1 cellular context compared by ENCODE assay signal in genomic region chr20:32091888-32092346, GRCh38.
TF ChIP-seq lines count a peak whose summit lies in the region.

No MANE protein-coding gene starts in this region.

TF ChIP-seq in HepG2, 621 proteins besides CTCF, POLR2A, EP300 and RAD21 (continued from another document and continues in another):
- no peak for TF ChIP-seq TEAD2 (CRISPR knock-in tag; IDR thresholded peaks at IDR 0.05)
- TF ChIP-seq RFXANK (CRISPR knock-in tag; IDR thresholded peaks at IDR 0.05), result no peak
- no peak for TF ChIP-seq ZNF354B (CRISPR knock-in tag; IDR thresholded peaks at IDR 0.05)
- 0 out of 2 replicates have a peak, but pooled peaks have one; percentile 20 for TF ChIP-seq GABPB1 (CRISPR knock-in tag; IDR thresholded peaks at IDR 0.05)
- TF ChIP-seq PCBP1 (IDR thresholded peaks at IDR 0.05; ENCODE audit: borderline replicate concordance, low read depth, low read length), result no peak
- no peak for TF ChIP-seq SNAI1 (CRISPR knock-in tag; IDR thresholded peaks at IDR 0.05; ENCODE audit: borderline replicate concordance)
- TF ChIP-seq ZFYVE20 (CRISPR knock-in tag; IDR thresholded peaks at IDR 0.05; ENCODE audit: borderline replicate concordance, low read depth), result no peak
- TF ChIP-seq PAF1 (CRISPR knock-in tag; IDR thresholded peaks at IDR 0.05), result no peak
- TF ChIP-seq ZNF724P (CRISPR knock-in tag; IDR thresholded peaks at IDR 0.05; ENCODE audit: borderline replicate concordance), result no peak
- no peak for TF ChIP-seq TCF12 (IDR thresholded peaks at IDR 0.05)
- no peak for TF ChIP-seq TCF12 (CRISPR knock-in tag; IDR thresholded peaks at IDR 0.05)
- TF ChIP-seq TBL1XR1 (IDR thresholded peaks at IDR 0.05; ENCODE audit: borderline replicate concordance, low read length, partially characterized antibody), result no peak
- TF ChIP-seq MXD4 (CRISPR knock-in tag; IDR thresholded peaks at IDR 0.05), result no peak
- 0 out of 2 replicates have a peak, but pooled peaks have one; percentile 31 for TF ChIP-seq SAP130 (CRISPR knock-in tag; IDR thresholded peaks at IDR 0.05; ENCODE audit: low read depth)
- TF ChIP-seq ZKSCAN1 (IDR thresholded peaks at IDR 0.05; ENCODE audit: low read length), result no peak
- TF ChIP-seq ZIK1 (CRISPR knock-in tag; IDR thresholded peaks at IDR 0.05; ENCODE audit: borderline replicate concordance, low read depth), result no peak
- no peak for TF ChIP-seq ZNF441 (CRISPR knock-in tag; IDR thresholded peaks at IDR 0.05; ENCODE audit: borderline replicate concordance)
- no peak for TF ChIP-seq PHB2 (IDR thresholded peaks at IDR 0.05; ENCODE audit: partially characterized antibody)
- 0 out of 2 replicates have a peak, but pooled peaks have one; percentile 25 for TF ChIP-seq SALL1 (CRISPR knock-in tag; IDR thresholded peaks at IDR 0.05)
- no peak for TF ChIP-seq RFXAP (CRISPR knock-in tag; IDR thresholded peaks at IDR 0.05; ENCODE audit: borderline replicate concordance)
- TF ChIP-seq YY1 (IDR thresholded peaks at IDR 0.05; ENCODE audit: insufficient read depth, insufficient replicate concordance, low read depth, low read length), result peak; percentile 31
- no peak for TF ChIP-seq HOXA3 (CRISPR knock-in tag; IDR thresholded peaks at IDR 0.05)
- TF ChIP-seq PTBP1 (IDR thresholded peaks at IDR 0.05; ENCODE audit: low read depth, low read length, poor library complexity, severe bottlenecking), result peak; percentile 64
- no peak for TF ChIP-seq EHMT2 (IDR thresholded peaks at IDR 0.05; ENCODE audit: borderline replicate concordance, low read depth, low read length)
- TF ChIP-seq GZF1 (CRISPR knock-in tag; IDR thresholded peaks at IDR 0.05), result no peak
- TF ChIP-seq SALL2 (CRISPR knock-in tag; IDR thresholded peaks at IDR 0.05), result peak; percentile 52; the same call in 1 of the 2 replicates
- no peak for TF ChIP-seq CHD2 (IDR thresholded peaks at IDR 0.05; ENCODE audit: low read depth, low read length)
- no peak for TF ChIP-seq ZNF569 (CRISPR knock-in tag; IDR thresholded peaks at IDR 0.05; ENCODE audit: borderline replicate concordance)
- TF ChIP-seq CEBPG (CRISPR knock-in tag; IDR thresholded peaks at IDR 0.05), result peak; percentile 62
- TF ChIP-seq ZNF572 (CRISPR knock-in tag; IDR thresholded peaks at IDR 0.05), result no peak
- peak; percentile 83; the same call in 1 of the 2 replicates for TF ChIP-seq U2AF2 (IDR thresholded peaks at IDR 0.05; ENCODE audit: low read depth, low read length)
- 0 out of 4 replicates have a peak, but pooled peaks of 1 of the 2 experiments have one; percentile 49 for TF ChIP-seq HMGXB4 (CRISPR knock-in tag; IDR thresholded peaks at IDR 0.05; ENCODE audit: borderline replicate concordance in 1 of 2, low read depth in 1 of 2)
- TF ChIP-seq ZBTB10 (CRISPR knock-in tag; IDR thresholded peaks at IDR 0.05; ENCODE audit: borderline replicate concordance), result no peak
- peak; percentile 90 for TF ChIP-seq ZNF362 (CRISPR knock-in tag; IDR thresholded peaks at IDR 0.05; ENCODE audit: borderline replicate concordance)
- TF ChIP-seq MIXL1 (CRISPR knock-in tag; IDR thresholded peaks at IDR 0.05), result 0 out of 2 replicates have a peak, but pooled peaks have one; percentile 13
- TF ChIP-seq ZNF619 (CRISPR knock-in tag; IDR thresholded peaks at IDR 0.05), result 0 out of 2 replicates have a peak, but pooled peaks have one; percentile 47
- TF ChIP-seq, protein P1, sequence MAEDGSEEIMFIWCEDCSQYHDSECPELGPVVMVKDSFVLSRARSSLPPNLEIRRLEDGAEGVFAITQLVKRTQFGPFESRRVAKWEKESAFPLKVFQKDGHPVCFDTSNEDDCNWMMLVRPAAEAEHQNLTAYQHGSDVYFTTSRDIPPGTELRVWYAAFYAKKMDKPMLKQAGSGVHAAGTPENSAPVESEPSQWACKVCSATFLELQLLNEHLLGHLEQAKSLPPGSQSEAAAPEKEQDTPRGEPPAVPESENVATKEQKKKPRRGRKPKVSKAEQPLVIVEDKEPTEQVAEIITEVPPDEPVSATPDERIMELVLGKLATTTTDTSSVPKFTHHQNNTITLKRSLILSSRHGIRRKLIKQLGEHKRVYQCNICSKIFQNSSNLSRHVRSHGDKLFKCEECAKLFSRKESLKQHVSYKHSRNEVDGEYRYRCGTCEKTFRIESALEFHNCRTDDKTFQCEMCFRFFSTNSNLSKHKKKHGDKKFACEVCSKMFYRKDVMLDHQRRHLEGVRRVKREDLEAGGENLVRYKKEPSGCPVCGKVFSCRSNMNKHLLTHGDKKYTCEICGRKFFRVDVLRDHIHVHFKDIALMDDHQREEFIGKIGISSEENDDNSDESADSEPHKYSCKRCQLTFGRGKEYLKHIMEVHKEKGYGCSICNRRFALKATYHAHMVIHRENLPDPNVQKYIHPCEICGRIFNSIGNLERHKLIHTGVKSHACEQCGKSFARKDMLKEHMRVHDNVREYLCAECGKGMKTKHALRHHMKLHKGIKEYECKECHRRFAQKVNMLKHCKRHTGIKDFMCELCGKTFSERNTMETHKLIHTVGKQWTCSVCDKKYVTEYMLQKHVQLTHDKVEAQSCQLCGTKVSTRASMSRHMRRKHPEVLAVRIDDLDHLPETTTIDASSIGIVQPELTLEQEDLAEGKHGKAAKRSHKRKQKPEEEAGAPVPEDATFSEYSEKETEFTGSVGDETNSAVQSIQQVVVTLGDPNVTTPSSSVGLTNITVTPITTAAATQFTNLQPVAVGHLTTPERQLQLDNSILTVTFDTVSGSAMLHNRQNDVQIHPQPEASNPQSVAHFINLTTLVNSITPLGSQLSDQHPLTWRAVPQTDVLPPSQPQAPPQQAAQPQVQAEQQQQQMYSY (CRISPR knock-in tag; IDR thresholded peaks at IDR 0.05), result 0 out of 2 replicates have a peak, but pooled peaks have one; percentile 33
- TF ChIP-seq ZNF10 (CRISPR knock-in tag; IDR thresholded peaks at IDR 0.05; ENCODE audit: borderline replicate concordance, low read depth), result no peak
- no peak for TF ChIP-seq SAFB2 (CRISPR knock-in tag; IDR thresholded peaks at IDR 0.05; ENCODE audit: borderline replicate concordance, low read depth)
- TF ChIP-seq POLR2AphosphoS2 (IDR thresholded peaks at IDR 0.05; ENCODE audit: low read depth, low read length), result no peak
- peak; percentile 78 for TF ChIP-seq STAG1 (CRISPR knock-in tag; IDR thresholded peaks at IDR 0.05)
- TF ChIP-seq KLF9 (CRISPR knock-in tag; IDR thresholded peaks at IDR 0.05; ENCODE audit: low read depth), result no peak
- no peak for TF ChIP-seq ZNF460 (CRISPR knock-in tag; IDR thresholded peaks at IDR 0.05; ENCODE audit: borderline replicate concordance)
- no peak for TF ChIP-seq ZBTB39 (CRISPR knock-in tag; IDR thresholded peaks at IDR 0.05)
- TF ChIP-seq ZNF33B (CRISPR knock-in tag; IDR thresholded peaks at IDR 0.05), result no peak
- TF ChIP-seq SIX4 (CRISPR knock-in tag; IDR thresholded peaks at IDR 0.05), result no peak
- TF ChIP-seq SNAPC5 (CRISPR knock-in tag; IDR thresholded peaks at IDR 0.05; ENCODE audit: borderline replicate concordance), result no peak
- TF ChIP-seq, protein P2, sequence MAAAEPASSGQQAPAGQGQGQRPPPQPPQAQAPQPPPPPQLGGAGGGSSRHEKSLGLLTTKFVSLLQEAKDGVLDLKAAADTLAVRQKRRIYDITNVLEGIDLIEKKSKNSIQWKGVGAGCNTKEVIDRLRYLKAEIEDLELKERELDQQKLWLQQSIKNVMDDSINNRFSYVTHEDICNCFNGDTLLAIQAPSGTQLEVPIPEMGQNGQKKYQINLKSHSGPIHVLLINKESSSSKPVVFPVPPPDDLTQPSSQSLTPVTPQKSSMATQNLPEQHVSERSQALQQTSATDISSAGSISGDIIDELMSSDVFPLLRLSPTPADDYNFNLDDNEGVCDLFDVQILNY (CRISPR knock-in tag; conservative IDR thresholded peaks at IDR 0.05), result no peak
- no peak for TF ChIP-seq NFYB (CRISPR knock-in tag; IDR thresholded peaks at IDR 0.05)
- peak; percentile 22; the same call in 1 of the 2 replicates for TF ChIP-seq ZBTB33 (CRISPR knock-in tag; IDR thresholded peaks at IDR 0.05)
- TF ChIP-seq ZSCAN12 (CRISPR knock-in tag; IDR thresholded peaks at IDR 0.05), result 0 out of 2 replicates have a peak, but pooled peaks have one; percentile 61
- TF ChIP-seq ZBTB21 (CRISPR knock-in tag; IDR thresholded peaks at IDR 0.05), result no peak
- 0 out of 2 replicates have a peak, but pooled peaks have one; percentile 40 for TF ChIP-seq ERF (CRISPR knock-in tag; IDR thresholded peaks at IDR 0.05)
- no peak for TF ChIP-seq REL (CRISPR knock-in tag; conservative IDR thresholded peaks at IDR 0.05)
- TF ChIP-seq TBP (CRISPR knock-in tag; IDR thresholded peaks at IDR 0.05), result no peak
- TF ChIP-seq ZNF20 (CRISPR knock-in tag; IDR thresholded peaks at IDR 0.05), result no peak
- no peak for TF ChIP-seq TERF1 (CRISPR knock-in tag; IDR thresholded peaks at IDR 0.05)
